Comparison of ENCODE assay signal across 8 cellular contexts in the genomic region with DNA sequence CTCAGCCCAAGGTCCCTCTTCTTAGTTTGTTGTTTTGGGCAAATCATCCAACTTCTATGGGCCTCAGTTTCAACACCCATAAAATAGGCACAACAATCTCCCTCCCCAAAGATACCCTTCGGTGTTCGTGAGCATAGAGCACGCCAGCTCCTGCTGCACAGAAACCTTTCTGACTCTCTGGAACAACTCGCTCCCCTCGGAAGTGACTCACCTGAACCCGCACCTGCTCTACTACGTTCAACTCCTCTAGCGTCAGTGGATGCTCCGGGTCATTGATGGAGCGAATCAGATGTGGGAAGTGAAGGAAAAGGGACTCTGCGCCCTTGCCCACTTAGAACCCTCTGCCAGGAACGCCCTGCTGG. TPM values are rescaled to one million over a fixed set of nuclear protein-coding genes. Genes with fewer than 3 reads are reported as not detected.
DNase-seq lines count a peak whose midpoint lies in the region; ATAC-seq lines count a peak whose summit lies in the region.

No MANE protein-coding gene starts in this region.

- H3K27me3 ChIP-seq in HUES6 (ENCODE audit: control insufficient read depth, insufficient read depth, low read length): peaks cover 10% of the 10 kb centered on the region

- peak overlapping the region; percentile 96 for H3K4me3 ChIP-seq in HUES6 (ENCODE audit: low read depth, low read length)

- H3K27me3 Mint-ChIP-seq in immature natural killer cell (ENCODE audit: low read depth in 3 of 3): peaks cover 9 to 19% (median 17%) of the 10 kb centered on the region in 3 donors

- peak overlapping the region; percentile 94 for H3K9ac ChIP-seq in HUES6 (ENCODE audit: low read length)

- DNase-seq in activated T-helper 9 cell treated with anti-CD3 and anti-CD28 coated beads, Interleukin-2, amount 50 U/mL, for 16 hours (ENCODE audit: low read depth): peak; percentile 41
- DNase-seq in immature natural killer cell: no peak
- peak; percentile 63 for DNase-seq in stimulated activated CD4-positive, alpha-beta T cell treated with anti-CD3 and anti-CD28 coated beads, Interleukin-2, amount 100 ng/mL, for 4 hours (ENCODE audit: low read depth)
- DNase-seq in NCI-H524 (lab: John Stamatoyannopoulos, UW): no peak

- peak; percentile 13 for ATAC-seq in GM18870 (IDR thresholded peaks at IDR 0.05; ENCODE audit: unreplicated experiment)
- ATAC-seq in GM19324 (IDR thresholded peaks at IDR 0.05; ENCODE audit: low FRiP score, unreplicated experiment): no peak
- no peak for ATAC-seq in HG03280 (IDR thresholded peaks at IDR 0.05; ENCODE audit: unreplicated experiment)

- peak overlapping the region; percentile 96 to 98 (median 98) for H3K27ac Mint-ChIP-seq in immature natural killer cell

- peaks cover 13% of the 10 kb centered on the region; the same call in 1 of the 2 replicates for H3K36me3 ChIP-seq in HUES6 (ENCODE audit: control insufficient read depth, insufficient read depth, low read length)

- H3K9me3 ChIP-seq in HUES6 (ENCODE audit: control insufficient read depth, insufficient read depth, low read depth, low read length): no peaks in the 10 kb centered on the region

- no peak overlapping the region for H3K27ac ChIP-seq in HUES6 (ENCODE audit: low read depth, low read length)

- H3K4me1 ChIP-seq in HUES6 (ENCODE audit: control insufficient read depth, insufficient read depth, low read length): peaks cover 12% of the 10 kb centered on the region; the same call in 1 of the 2 replicates

- H3K36me3 Mint-ChIP-seq in immature natural killer cell: peaks cover 0 to 8% (median 0%) of the 10 kb centered on the region in 3 donors

- H3K4me3 Mint-ChIP-seq in immature natural killer cell: peak overlapping the region; percentile 96 to 98 (median 97)

- peaks cover 56% of the 10 kb centered on the region in 2 donors for H3K4me1 Mint-ChIP-seq in immature natural killer cell

- no peaks in the 10 kb centered on the region for H3K9me3 Mint-ChIP-seq in immature natural killer cell

RNA-seq across cellular contexts. Expression of a gene that starts 0.4 kb away (rescaled TPM):
- 100 to 1,000 TPM; 125 to 157 (median 132) TPM for polyA plus RNA-seq in immature natural killer cell

RNA-seq across cellular contexts. Expression of a gene that starts 1.6 kb away (rescaled TPM):
- 10 to 100 TPM; 13.8 to 26.2 (median 19.5) TPM for polyA plus RNA-seq in immature natural killer cell

RNA-seq across cellular contexts. Expression of a gene that starts 8.4 kb away (rescaled TPM):
- not detected for polyA plus RNA-seq in immature natural killer cell

RNA-seq across cellular contexts. Expression of a gene that starts 15.1 kb away (rescaled TPM):
- not detected for polyA plus RNA-seq in immature natural killer cell

RNA-seq across cellular contexts. Expression of a gene that starts 27.3 kb away (rescaled TPM):
- polyA plus RNA-seq in immature natural killer cell: not detected

Comparison
In these comparisons a context has a peak if more than half of its experiments do, and no peak if none do; other contexts are left out.
1. DNase-seq: peak in activated T-helper 9 cell treated with anti-CD3 and anti-CD28 coated beads, Interleukin-2, amount 50 U/mL, for 16 hours (single experiment) and stimulated activated CD4-positive, alpha-beta T cell treated with anti-CD3 and anti-CD28 coated beads, Interleukin-2, amount 100 ng/mL, for 4 hours (single experiment); none in immature natural killer cell (0 of 3) and NCI-H524 (0 of 2).